ENCODE assay signal across 17 cellular contexts in genomic region chr1:201356701-201357100, GRCh38. TPM values are rescaled to one million over a fixed set of nuclear protein-coding genes. Genes with fewer than 3 reads are reported as not detected.
"Had no signal": no experiment of that assay in that cellular context is flagged by ENCODE, and none has a peak within 500 bp of the region (broad histone marks: within the 10 kb centered on the region; RNA-seq: fewer than 3 reads in every experiment).

No MANE protein-coding gene starts in this region.

- ATAC-seq: T-cell had no signal

- H3K9me3 ChIP-seq: thoracic aorta had no signal

- H3K27ac ChIP-seq: thoracic aorta, WERI-Rb-1 had no signal

- H3K36me3 ChIP-seq: thoracic aorta, WERI-Rb-1 had no signal

- DNase-seq: activated CD4-positive, alpha-beta T cell treated with anti-CD3 and anti-CD28 coated beads for 1 hour; activated naive CD4-positive, alpha-beta T cell treated with Interleukin-2 at 50 U/mL for 16 hours; activated naive CD8-positive, alpha-beta T cell treated with anti-CD3 and anti-CD28 coated beads, Interleukin-2, amount 10 ng/mL, durations not matched to agents 7 days and 5 days; activated T-cell treated with anti-CD3 and anti-CD28 coated beads, Interleukin-2, amount 50 U/mL, for 1 hour; amniotic stem cell; effector CD4-positive, alpha-beta T cell; erythroblast; foreskin fibroblast; kidney glomerular epithelial cell; nephron progenitor cell; nucleus accumbens; stimulated activated CD4-positive, alpha-beta T cell treated with anti-CD3 and anti-CD28 coated beads, Interleukin-4, amount 100 ng/mL, for 24 hours; stimulated activated naive CD4-positive, alpha-beta T cell treated with Interleukin-2 at 50 U/mL for 16 hours; T-cell; WERI-Rb-1 had no signal

- H3K4me3 ChIP-seq: thoracic aorta had no signal

RNA-seq across cellular contexts. Expression of gene TNNT2, which starts 20.8 kb away (rescaled TPM):
- total RNA-seq: activated naive CD8-positive, alpha-beta T cell treated with anti-CD3 and anti-CD28 coated beads, Interleukin-2, amount 10 ng/mL, durations not matched to agents 7 days and 5 days; fibroblast of lung; T-cell had no signal

RNA-seq across cellular contexts. Expression of gene LAD1, which starts 42.4 kb away (rescaled TPM):
- total RNA-seq: activated naive CD8-positive, alpha-beta T cell treated with anti-CD3 and anti-CD28 coated beads, Interleukin-2, amount 10 ng/mL, durations not matched to agents 7 days and 5 days; fibroblast of lung had no signal
- polyA plus RNA-seq: fibroblast of lung had no signal
